32 cellular contexts compared by ENCODE assay signal in genomic region chr14:104091061-104091926, GRCh38. TPM values are rescaled to one million over a fixed set of nuclear protein-coding genes. Genes with fewer than 3 reads are reported as not detected.
DNase-seq lines count a peak whose midpoint lies in the region; ATAC-seq and TF ChIP-seq lines count a peak whose summit lies in the region.
"Had no signal": no experiment of that assay in that cellular context is flagged by ENCODE, and none has a peak within 500 bp of the region (broad histone marks: within the 10 kb centered on the region; RNA-seq: fewer than 3 reads in every experiment).

No MANE protein-coding gene starts in this region.

- H3K79me2 ChIP-seq in H9 (ENCODE audit: insufficient read depth, low read length): no peaks in the 10 kb centered on the region
- H3K79me2 ChIP-seq: hepatocyte had no signal

- intact Hi-C loops in heart left ventricle (cut with DNase I) (loop anchor here in 2 of 10 donors (5.0 kb wide), 3 partner anchors 41 to 551 kb away; no protein-coding TSS in a partner anchor), mucosa of descending colon (cut with DNase I, micrococcal nuclease) (no loop called here)

- H3K79me1 ChIP-seq in H9 (ENCODE audit: insufficient read depth, low read depth, low read length, poor library complexity, severe bottlenecking): no peaks in the 10 kb centered on the region

- H3K23ac ChIP-seq in H9 (ENCODE audit: insufficient read length, low read depth, low read length): no peak overlapping the region

- DNase-seq in 8988T: peak; percentile 21
- peak; percentile 55 for DNase-seq in NCI-H1694 treated with DMSO at 0.1 percent for 48 hours (lab: John Stamatoyannopoulos, UW)
- DNase-seq in heart left ventricle: peak in 3 of 5 donors; percentile 59 to 65 (median 61)
- peak; percentile 21 to 49 (median 38) for DNase-seq in mucosa of descending colon
- DNase-seq in suprapubic skin (ENCODE audit: low spot score in 2 of 2): no peak
- no peak for DNase-seq in H9
- DNase-seq: ACHN; activated CD4-positive, CD25-positive, alpha-beta regulatory T cell treated with anti-CD3 and anti-CD28 coated beads, Interleukin-2, amount 50 U/mL, for 72 hours; activated CD8-positive, alpha-beta T cell treated with anti-CD3 and anti-CD28 coated beads for 36 hours; activated effector memory CD4-positive, alpha-beta T cell treated with anti-CD3 and anti-CD28 coated beads, Interleukin-2, amount 50 U/mL, for 16 hours; activated T-cell treated with anti-CD3 and anti-CD28 coated beads for 4 hours; brain microvascular endothelial cell; effector memory CD8-positive, alpha-beta T cell; foreskin melanocyte; HCEC 1CT; immature natural killer cell; IMR-90; mammary epithelial cell; NCI-H1092; NCI-H2029; SHP77; stimulated activated CD4-positive, alpha-beta T cell treated with anti-CD3 and anti-CD28 coated beads, Interleukin-2, amount 100 ng/mL, for 48 hours; substantia nigra had no signal

- H3K9me3 ChIP-seq in heart left ventricle (peaks cover 0 to 5% (median 0%) of the 10 kb centered on the region in 12 donors), mucosa of descending colon (no peaks in the 10 kb centered on the region), suprapubic skin (no peaks in the 10 kb centered on the region), H9 (ENCODE audit: control insufficient read depth, low read depth, low read length) (no peaks in the 10 kb centered on the region)

- no peaks in the 10 kb centered on the region; a peak in 2 of 5 replicates for H3K9me3 Mint-ChIP-seq in H9
- H3K9me3 Mint-ChIP-seq: activated CD8-positive, alpha-beta T cell treated with anti-CD3 and anti-CD28 coated beads for 36 hours; effector memory CD8-positive, alpha-beta T cell; immature natural killer cell; neural crest cell; stimulated activated effector memory CD8-positive, alpha-beta T cell treated with anti-CD3 and anti-CD28 coated beads, Interleukin-12 subunit alpha, Interleukin-12 subunit beta, amount 100 ng/mL, for 72 hours had no signal

- peaks cover 9% of the 10 kb centered on the region; the same call in 1 of the 2 replicates for H3K27me3 Mint-ChIP-seq in H9 (ENCODE audit: low read depth)

- H4K8ac ChIP-seq in H9 (replicated peaks; ENCODE audit: insufficient read length, low read depth, low read length): no peak overlapping the region

- H4K20me1 ChIP-seq in H9 (ENCODE audit: control insufficient read depth, insufficient read depth, insufficient read length): no peaks in the 10 kb centered on the region

- ATAC-seq in heart left ventricle: peak in 2 of 4 donors; percentile 11 to 23
- no peak for ATAC-seq in mucosa of descending colon
- no peak for ATAC-seq in GM19463 (IDR thresholded peaks at IDR 0.05; ENCODE audit: unreplicated experiment)
- no peak for ATAC-seq in GM21526 (IDR thresholded peaks at IDR 0.05; ENCODE audit: low FRiP score, unreplicated experiment)
- ATAC-seq: activated CD8-positive, alpha-beta T cell treated with anti-CD3 and anti-CD28 coated beads for 36 hours; effector memory CD8-positive, alpha-beta T cell; esophagus mucosa; stimulated activated effector memory CD8-positive, alpha-beta T cell treated with anti-CD3 and anti-CD28 coated beads, Interleukin-12 subunit alpha, Interleukin-12 subunit beta, amount 100 ng/mL, for 72 hours had no signal

- no peak overlapping the region for H2BK5ac ChIP-seq in H9 (ENCODE audit: insufficient read length, low read length)

- 52 to 63% (median 61%) methylated on average over 15 to 26 of the region's 26 CpGs for WGBS in heart left ventricle, 4 donors
- WGBS in suprapubic skin: 60% methylated on average over 23 of the region's 26 CpGs
- WGBS in H9 (ENCODE audit: extremely low coverage, insufficient read length, low lambda C conversion rate): no CpG with 5 or more reads among the region's 26 CpGs

- no peak overlapping the region for H3K4ac ChIP-seq in H9 (ENCODE audit: low read depth, low read length)

- TF ChIP-seq POLR2A in heart left ventricle (IDR thresholded peaks at IDR 0.05): no peak
- TF ChIP-seq POLR2A in suprapubic skin (IDR thresholded peaks at IDR 0.05): no peak

- no peak overlapping the region for H2BK20ac ChIP-seq in H9 (ENCODE audit: low read depth, low read length, poor library complexity, severe bottlenecking)

- no peak overlapping the region for H3K4me3 ChIP-seq in heart left ventricle
- H3K4me3 ChIP-seq in mucosa of descending colon: no peak overlapping the region
- H3K4me3 ChIP-seq in suprapubic skin: no peak overlapping the region
- H3K4me3 ChIP-seq: BLaER1 treated with 17β-estradiol and CSF1 and Interleukin-3, amounts not matched to agents 10 nM and 100 nM; hepatocyte had no signal

- no peak overlapping the region for H3K56ac ChIP-seq in H9 (ENCODE audit: insufficient read length, low read depth, low read length)

- H3K23me2 ChIP-seq in H9 (ENCODE audit: insufficient read length, low read depth, low read length, poor library complexity, severe bottlenecking): no peaks in the 10 kb centered on the region

- H4K91ac ChIP-seq in H9 (ENCODE audit: insufficient read length, low read depth, low read length): no peak overlapping the region

- no peak for TF ChIP-seq EP300 in suprapubic skin (IDR thresholded peaks at IDR 0.05)

- no peak overlapping the region for H3K4me3 Mint-ChIP-seq in H9
- H3K4me3 Mint-ChIP-seq: activated CD8-positive, alpha-beta T cell treated with anti-CD3 and anti-CD28 coated beads for 36 hours; effector memory CD8-positive, alpha-beta T cell; immature natural killer cell; neural crest cell; stimulated activated effector memory CD8-positive, alpha-beta T cell treated with anti-CD3 and anti-CD28 coated beads, Interleukin-12 subunit alpha, Interleukin-12 subunit beta, amount 100 ng/mL, for 72 hours had no signal

- peaks cover 6 to 8% of the 10 kb centered on the region in 2 experiments for H3K4me1 Mint-ChIP-seq in H9

- H3K4me2 ChIP-seq in H9 (ENCODE audit: insufficient read depth, insufficient read length, low read length): no peak overlapping the region
- H3K4me2 ChIP-seq: BLaER1 treated with 17β-estradiol and CSF1 and Interleukin-3, amounts not matched to agents 10 nM and 100 nM; hepatocyte had no signal

- no peak overlapping the region for H2AFZ ChIP-seq in H9 (ENCODE audit: low read length)
- H2AFZ ChIP-seq: hepatocyte had no signal

- no peak overlapping the region for H3K18ac ChIP-seq in H9 (ENCODE audit: insufficient read length, low read depth, low read length)

- no peak for TF ChIP-seq CTCF in heart left ventricle (IDR thresholded peaks at IDR 0.05)
- no peak for TF ChIP-seq CTCF in mucosa of descending colon (IDR thresholded peaks at IDR 0.05)
- no peak for TF ChIP-seq CTCF in suprapubic skin (IDR thresholded peaks at IDR 0.05)
- no peak for TF ChIP-seq CTCF in H9 (conservative IDR thresholded peaks at IDR 0.05)

- no peak overlapping the region for H3K14ac ChIP-seq in H9 (ENCODE audit: insufficient read depth, low read length)

- H3K27ac Mint-ChIP-seq in H9: no peak overlapping the region; a peak in 1 of 7 replicates
- H3K27ac Mint-ChIP-seq: activated CD8-positive, alpha-beta T cell treated with anti-CD3 and anti-CD28 coated beads for 36 hours; effector memory CD8-positive, alpha-beta T cell; immature natural killer cell; stimulated activated effector memory CD8-positive, alpha-beta T cell treated with anti-CD3 and anti-CD28 coated beads, Interleukin-12 subunit alpha, Interleukin-12 subunit beta, amount 100 ng/mL, for 72 hours had no signal

- no peak overlapping the region for H2BK15ac ChIP-seq in H9 (ENCODE audit: low read depth, low read length)

- H3K27ac ChIP-seq in heart left ventricle: no peak overlapping the region
- no peak overlapping the region for H3K27ac ChIP-seq in suprapubic skin
- no peak overlapping the region for H3K27ac ChIP-seq in H9 (ENCODE audit: insufficient read length, low read depth, low read length)
- H3K27ac ChIP-seq: BLaER1 treated with 17β-estradiol and CSF1 and Interleukin-3, amounts not matched to agents 10 nM and 100 nM; brain microvascular endothelial cell; hepatocyte had no signal

- H3K9ac ChIP-seq in H9 (ENCODE audit: extremely low read depth, insufficient read length, low read length): no peak overlapping the region
- H3K9ac ChIP-seq: BLaER1 treated with 17β-estradiol and CSF1 and Interleukin-3, amounts not matched to agents 10 nM and 100 nM had no signal

- H3T11ph ChIP-seq in H9 (ENCODE audit: low read length): no peak overlapping the region

- H3K4me1 ChIP-seq in heart left ventricle: peaks cover 0 to 17% (median 0%) of the 10 kb centered on the region in 12 donors
- H3K4me1 ChIP-seq in mucosa of descending colon (ENCODE audit: low read depth): peaks cover 34% of the 10 kb centered on the region
- H3K4me1 ChIP-seq in suprapubic skin: peaks cover 12% of the 10 kb centered on the region
- no peaks in the 10 kb centered on the region for H3K4me1 ChIP-seq in H9 (ENCODE audit: insufficient read depth, low read length)

- H4K5ac ChIP-seq in H9 (ENCODE audit: insufficient read length, low read depth, low read length): no peak overlapping the region

- no peaks in the 10 kb centered on the region for H3K36me3 ChIP-seq in heart left ventricle
- no peaks in the 10 kb centered on the region for H3K36me3 ChIP-seq in mucosa of descending colon (ENCODE audit: low read depth)
- no peaks in the 10 kb centered on the region for H3K36me3 ChIP-seq in suprapubic skin
- H3K36me3 ChIP-seq: BLaER1 treated with 17β-estradiol and CSF1 and Interleukin-3, amounts not matched to agents 10 nM and 100 nM; brain microvascular endothelial cell had no signal

- H2BK120ac ChIP-seq in H9 (ENCODE audit: low read depth, low read length, poor library complexity, severe bottlenecking): no peak overlapping the region

- H2BK12ac ChIP-seq in H9 (ENCODE audit: insufficient read length, low read depth, low read length): no peak overlapping the region

- peaks cover 0 to 21% (median 6%) of the 10 kb centered on the region in 9 donors for H3K27me3 ChIP-seq in heart left ventricle
- H3K27me3 ChIP-seq in suprapubic skin: peaks cover 36% of the 10 kb centered on the region
- no peaks in the 10 kb centered on the region for H3K27me3 ChIP-seq in H9 (ENCODE audit: insufficient read depth, low read length)
- H3K27me3 ChIP-seq: BLaER1 treated with 17β-estradiol and CSF1 and Interleukin-3, amounts not matched to agents 10 nM and 100 nM; brain microvascular endothelial cell; hepatocyte had no signal

- no peaks in the 10 kb centered on the region for H3K36me3 Mint-ChIP-seq in H9 (ENCODE audit: insufficient read depth in 1 of 3, low read depth in 3 of 3)
- H3K36me3 Mint-ChIP-seq: immature natural killer cell; stimulated activated effector memory CD8-positive, alpha-beta T cell treated with anti-CD3 and anti-CD28 coated beads, Interleukin-12 subunit alpha, Interleukin-12 subunit beta, amount 100 ng/mL, for 72 hours had no signal

- H2AK5ac ChIP-seq in H9 (ENCODE audit: insufficient read length, low read length): no peak overlapping the region

RNA-seq across cellular contexts. Expression of gene ASPG, which starts 5.8 kb away (rescaled TPM):
- total RNA-seq in heart left ventricle: 10 to 100 TPM in 7 of 9 donors, 1 to 10 TPM in 2; 6.0 to 54.6 (median 16.3) TPM
- 10 to 100 TPM in 1 of 2 donors, 1 to 10 TPM in 1; 3.2 to 16.3 TPM for polyA plus RNA-seq in heart left ventricle
- 10 to 100 TPM in 2 of 3 donors, 1 to 10 TPM in 1; 2.1 to 15.0 (median 14.2) TPM for total RNA-seq in mucosa of descending colon
- total RNA-seq in suprapubic skin: 10 to 100 TPM; 26.0 to 38.5 (median 28.2) TPM
- 0.24 and 0.33 TPM in 2 replicates for total RNA-seq in H9 (2021)
- total RNA-seq: activated CD8-positive, alpha-beta T cell treated with anti-CD3 and anti-CD28 coated beads for 36 hours; Daoy; IMR-90; neural crest cell; pulmonary artery endothelial cell had no signal
- polyA plus RNA-seq: immature natural killer cell, IMR-90, mammary epithelial cell had no signal

RNA-seq across cellular contexts. Expression of gene KIF26A, which starts 47.1 kb away (rescaled TPM):
- total RNA-seq in heart left ventricle (10 to 100 TPM in 2 of 9 donors, 1 to 10 TPM in 7; 4.9 to 12.6 (median 7.8) TPM), mucosa of descending colon (1 to 10 TPM; 3.8 to 7.7 (median 6.5) TPM), suprapubic skin (1 to 10 TPM; 2.1 to 6.1 (median 4.6) TPM), H9 (2021) (43.0 and 44.2 TPM in 2 replicates)
- 1 to 10 TPM; 5.0 to 8.0 TPM for polyA plus RNA-seq in heart left ventricle
- total RNA-seq: IMR-90 had no signal
- polyA plus RNA-seq: immature natural killer cell, IMR-90 had no signal

Comparison
In these comparisons a context has a peak if more than half of its experiments do, and no peak if none do; other contexts are left out.
1. DNase-seq: peak in 8988T (single experiment), NCI-H1694 treated with DMSO at 0.1 percent for 48 hours (single experiment), heart left ventricle (3 of 5) and mucosa of descending colon (3 of 3); none in suprapubic skin (0 of 2) and H9 (single experiment).